In the genomic region with DNA sequence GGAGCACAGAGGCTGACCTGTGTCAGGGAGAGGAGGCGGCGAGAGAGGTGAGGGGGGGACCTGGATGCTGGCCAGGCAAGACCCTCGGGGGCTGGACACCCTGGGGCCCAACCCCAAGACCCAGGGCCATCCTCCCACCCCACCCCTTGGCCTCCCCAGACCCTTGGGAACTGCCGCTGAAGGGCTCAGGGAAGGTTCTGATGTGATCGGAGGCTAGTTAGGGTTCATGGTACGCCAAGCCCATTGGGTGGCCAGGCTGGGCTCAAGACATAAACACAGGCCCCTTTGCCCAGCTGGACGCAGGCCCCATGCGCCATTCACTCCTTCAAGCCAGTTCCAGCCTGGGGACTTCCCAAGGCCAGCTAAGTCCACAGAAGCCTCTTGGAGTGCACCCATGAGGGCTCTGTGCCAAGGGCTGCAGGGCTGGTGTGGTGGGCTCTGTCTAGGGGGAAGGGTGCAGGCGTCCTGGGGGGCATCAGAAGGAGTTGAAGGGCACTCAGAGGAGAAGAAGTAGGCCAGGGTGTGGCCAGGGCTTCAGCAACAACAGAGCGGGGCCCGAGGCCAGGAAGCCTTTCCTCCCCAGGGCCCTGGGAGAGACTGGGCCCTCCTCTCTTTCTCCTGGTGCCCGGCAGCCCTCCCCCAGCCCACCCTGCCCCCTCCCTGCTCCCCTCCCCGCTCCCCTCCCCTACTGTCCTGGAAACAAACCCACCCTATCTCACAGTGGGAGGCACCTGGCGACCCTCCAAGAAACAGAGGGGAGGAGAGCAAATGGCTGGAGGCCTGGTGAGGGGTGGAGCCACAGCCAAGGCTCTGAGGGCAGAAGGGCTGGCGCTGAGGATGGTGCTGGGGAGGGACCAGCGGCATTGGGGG, we compare ENCODE assay signal across 10 cellular contexts. TPM values are rescaled to one million over a fixed set of nuclear protein-coding genes. Genes with fewer than 3 reads are reported as not detected.
DNase-seq lines count a peak whose midpoint lies in the region; ATAC-seq and TF ChIP-seq lines count a peak whose summit lies in the region.
"Had no signal": no experiment of that assay in that cellular context is flagged by ENCODE, and none has a peak within 500 bp of the region (broad histone marks: within the 10 kb centered on the region; RNA-seq: fewer than 3 reads in every experiment).

No MANE protein-coding gene starts in this region.

- ATAC-seq in natural killer cell treated with Interleukin-12 subunit alpha and Interleukin-12 subunit beta and Interleukin-15 and Interleukin-18, amount 100 ng/mL, for 72 hours: no peak
- no peak for ATAC-seq in stimulated activated memory B cell treated with anti-CD40 and anti-IgM and Interleukin-4, amounts not matched to agents 10 μg/mL and 1 μg/mL and 100 μg/mL, for 72 hours

- H3K36me3 ChIP-seq in esophagus muscularis mucosa: no peaks in the 10 kb centered on the region

- H3K9me3 Mint-ChIP-seq in natural killer cell treated with Interleukin-12 subunit alpha and Interleukin-12 subunit beta and Interleukin-15 and Interleukin-18, amount 100 ng/mL, for 72 hours: no peaks in the 10 kb centered on the region
- H3K9me3 Mint-ChIP-seq in stimulated activated memory B cell treated with anti-CD40 and anti-IgM and Interleukin-4, amounts not matched to agents 10 μg/mL and 1 μg/mL and 100 μg/mL, for 72 hours: no peaks in the 10 kb centered on the region

- H3K4me1 ChIP-seq in esophagus muscularis mucosa: peaks cover 32 to 47% (median 43%) of the 10 kb centered on the region in 4 donors

- H3K36me3 Mint-ChIP-seq in natural killer cell treated with Interleukin-12 subunit alpha and Interleukin-12 subunit beta and Interleukin-15 and Interleukin-18, amount 100 ng/mL, for 72 hours: no peaks in the 10 kb centered on the region
- H3K36me3 Mint-ChIP-seq in stimulated activated memory B cell treated with anti-CD40 and anti-IgM and Interleukin-4, amounts not matched to agents 10 μg/mL and 1 μg/mL and 100 μg/mL, for 72 hours: no peaks in the 10 kb centered on the region

- no peak for TF ChIP-seq EP300 in esophagus muscularis mucosa (IDR thresholded peaks at IDR 0.05)

- no peaks in the 10 kb centered on the region for H3K27me3 ChIP-seq in esophagus muscularis mucosa

- H3K4me3 ChIP-seq in esophagus muscularis mucosa: peak overlapping the region; percentile 25 to 39 (median 35)

- no peak overlapping the region for H3K4me3 Mint-ChIP-seq in natural killer cell treated with Interleukin-12 subunit alpha and Interleukin-12 subunit beta and Interleukin-15 and Interleukin-18, amount 100 ng/mL, for 72 hours
- H3K4me3 Mint-ChIP-seq in stimulated activated memory B cell treated with anti-CD40 and anti-IgM and Interleukin-4, amounts not matched to agents 10 μg/mL and 1 μg/mL and 100 μg/mL, for 72 hours: no peak overlapping the region

- intact Hi-C loops in esophagus muscularis mucosa (cut with DNase I): no loop called here

- DNase-seq in AG08396 (ENCODE audit: low spot score) (peak; percentile 82), NCI-H2171 treated with DMSO at 0.1 percent for 48 hours (lab: John Stamatoyannopoulos, UW) (peak; percentile 78), esophagus muscularis mucosa (ENCODE audit: extremely low spot score) (no peak), NCI-H2107 treated with DMSO at 0.1 percent for 48 hours (lab: John Stamatoyannopoulos, UW; ENCODE audit: unreplicated experiment) (no peak), iPS-NIHi7 (ENCODE audit: extremely low spot score) (no peak)
- peak; percentile 57 for DNase-seq in natural killer cell treated with Interleukin-12 subunit alpha and Interleukin-12 subunit beta and Interleukin-15 and Interleukin-18, amount 100 ng/mL, for 72 hours (ENCODE audit: low spot score)
- no peak for DNase-seq in stimulated activated CD4-positive, alpha-beta T cell treated with anti-CD3 and anti-CD28 coated beads, Interleukin-4, amount 100 ng/mL, for 24 hours
- DNase-seq: activated CD4-positive, CD25-positive, alpha-beta regulatory T cell had no signal

- no peak for TF ChIP-seq POLR2A in esophagus muscularis mucosa (IDR thresholded peaks at IDR 0.05; ENCODE audit: low read depth)

- H3K27ac ChIP-seq in esophagus muscularis mucosa (replicated peaks in 1 of 4): peak overlapping the region; percentile 79 to 85 (median 84)

- WGBS in esophagus muscularis mucosa: 45% methylated on average over 7 of the region's 16 CpGs

- peaks cover 0 to 11% (median 5%) of the 10 kb centered on the region in 4 donors for H3K9me3 ChIP-seq in esophagus muscularis mucosa

- no peak for TF ChIP-seq CTCF in esophagus muscularis mucosa (IDR thresholded peaks at IDR 0.05)

- no peaks in the 10 kb centered on the region for H3K27me3 Mint-ChIP-seq in natural killer cell treated with Interleukin-12 subunit alpha and Interleukin-12 subunit beta and Interleukin-15 and Interleukin-18, amount 100 ng/mL, for 72 hours
- peaks cover 29% of the 10 kb centered on the region for H3K27me3 Mint-ChIP-seq in stimulated activated memory B cell treated with anti-CD40 and anti-IgM and Interleukin-4, amounts not matched to agents 10 μg/mL and 1 μg/mL and 100 μg/mL, for 72 hours

- H3K27ac Mint-ChIP-seq in natural killer cell treated with Interleukin-12 subunit alpha and Interleukin-12 subunit beta and Interleukin-15 and Interleukin-18, amount 100 ng/mL, for 72 hours: no peak overlapping the region
- H3K27ac Mint-ChIP-seq in stimulated activated memory B cell treated with anti-CD40 and anti-IgM and Interleukin-4, amounts not matched to agents 10 μg/mL and 1 μg/mL and 100 μg/mL, for 72 hours: no peak overlapping the region

- H3K4me1 Mint-ChIP-seq in natural killer cell treated with Interleukin-12 subunit alpha and Interleukin-12 subunit beta and Interleukin-15 and Interleukin-18, amount 100 ng/mL, for 72 hours (ENCODE audit: low read depth in 2 of 2): peaks cover 12 to 19% of the 10 kb centered on the region in 2 donors
- no peaks in the 10 kb centered on the region for H3K4me1 Mint-ChIP-seq in stimulated activated memory B cell treated with anti-CD40 and anti-IgM and Interleukin-4, amounts not matched to agents 10 μg/mL and 1 μg/mL and 100 μg/mL, for 72 hours

RNA-seq across cellular contexts. Expression of a gene that starts 12.9 kb away (rescaled TPM):
- 1 to 10 TPM in 2 of 4 donors, under 1 TPM in 1, not detected in 1; 0.52 to 3.5 (median 1.2) TPM for total RNA-seq in esophagus muscularis mucosa
- 1 to 10 TPM; 4.3 to 9.9 TPM for total RNA-seq in natural killer cell treated with Interleukin-12 subunit alpha and Interleukin-12 subunit beta and Interleukin-15 and Interleukin-18, amount 100 ng/mL, for 72 hours

RNA-seq across cellular contexts. Expression of a gene that starts 13.0 kb away (rescaled TPM):
- 1 to 10 TPM in 1 of 4 donors, under 1 TPM in 2, not detected in 1; 0.29 to 1.2 (median 0.83) TPM for total RNA-seq in esophagus muscularis mucosa
- 1 to 10 TPM; 7.2 to 7.6 TPM for total RNA-seq in natural killer cell treated with Interleukin-12 subunit alpha and Interleukin-12 subunit beta and Interleukin-15 and Interleukin-18, amount 100 ng/mL, for 72 hours
- total RNA-seq: kidney epithelial cell had no signal

RNA-seq across cellular contexts. Expression of a gene that starts 44.4 kb away (rescaled TPM):
- total RNA-seq in esophagus muscularis mucosa: under 1 TPM in 3 of 4 donors, not detected in 1; 0.32 to 0.83 (median 0.42) TPM
- 1 to 10 TPM; 2.5 to 5.3 TPM for total RNA-seq in natural killer cell treated with Interleukin-12 subunit alpha and Interleukin-12 subunit beta and Interleukin-15 and Interleukin-18, amount 100 ng/mL, for 72 hours
- total RNA-seq: kidney epithelial cell had no signal

Comparison
In these comparisons a context has a peak if more than half of its experiments do, and no peak if none do; other contexts are left out.
1. DNase-seq: peak in AG08396 (single experiment), NCI-H2171 treated with DMSO at 0.1 percent for 48 hours (single experiment) and natural killer cell treated with Interleukin-12 subunit alpha and Interleukin-12 subunit beta and Interleukin-15 and Interleukin-18, amount 100 ng/mL, for 72 hours (single experiment); none in esophagus muscularis mucosa (single experiment), NCI-H2107 treated with DMSO at 0.1 percent for 48 hours (single experiment), stimulated activated CD4-positive, alpha-beta T cell treated with anti-CD3 and anti-CD28 coated beads, Interleukin-4, amount 100 ng/mL, for 24 hours (single experiment) and iPS-NIHi7 (single experiment).